In the genomic region with DNA sequence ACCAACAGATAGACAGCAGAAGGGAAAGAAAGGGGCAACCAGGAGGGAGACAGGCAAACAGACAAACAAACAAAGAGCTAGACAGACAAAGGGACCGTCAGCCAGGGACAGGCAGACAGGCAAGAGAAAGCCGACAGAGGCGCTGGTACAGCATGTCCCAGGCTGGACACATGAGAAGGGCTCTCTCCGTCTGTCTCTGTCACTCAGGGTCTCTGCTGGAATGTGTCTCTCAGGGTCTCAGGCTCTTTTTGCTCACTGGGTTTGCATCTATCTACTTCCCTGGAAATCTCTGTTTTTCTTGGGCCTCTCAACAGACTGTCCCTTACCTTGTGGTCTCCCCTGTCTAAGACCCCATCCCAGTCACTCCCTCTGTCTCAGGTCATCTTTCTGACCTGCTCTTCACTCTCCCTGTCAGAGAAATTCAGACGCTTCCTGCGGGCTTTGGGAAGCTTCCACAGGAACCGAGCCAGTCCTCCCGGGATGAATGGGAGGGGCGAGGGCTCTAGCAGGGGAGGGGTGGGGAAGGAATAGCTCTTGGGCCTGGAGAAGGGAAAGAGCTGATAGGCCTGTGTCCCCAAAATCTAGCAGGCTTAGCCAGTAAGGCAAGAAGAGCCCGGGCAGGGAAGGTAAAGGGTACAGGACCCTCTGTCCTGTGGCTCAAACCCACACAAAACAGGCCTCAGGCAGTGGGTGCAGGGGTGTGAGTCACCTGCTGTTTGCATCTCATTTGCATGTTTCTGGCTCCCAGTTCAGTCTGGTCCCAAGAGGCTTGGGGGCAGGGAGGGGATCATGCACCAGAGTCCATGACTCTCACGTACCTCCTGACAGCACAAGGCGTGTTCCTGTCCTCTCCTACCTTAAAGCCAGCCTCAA, we compare ENCODE assay signal across 12 cellular contexts. TPM values are rescaled to one million over a fixed set of nuclear protein-coding genes. Genes with fewer than 3 reads are reported as not detected.
DNase-seq lines count a peak whose midpoint lies in the region; ATAC-seq and TF ChIP-seq lines count a peak whose summit lies in the region.
"Had no signal": no experiment of that assay in that cellular context is flagged by ENCODE, and none has a peak within 500 bp of the region (broad histone marks: within the 10 kb centered on the region; RNA-seq: fewer than 3 reads in every experiment).

No MANE protein-coding gene starts in this region.

- H3K27me3 ChIP-seq in Caco-2 (replicated peaks; ENCODE audit: control insufficient read depth, insufficient read depth, low read length): no peaks in the 10 kb centered on the region

- CTCF ChIA-PET in Caco-2 (lab: Charles Lee): interaction anchor here (1.0 to 1.1 kb wide), 2 partner anchors 165 to 166 kb away, joined by 5 read pairs; no protein-coding TSS in a partner anchor

- DNase-seq in Caco-2: no peak
- no peak for DNase-seq in mesothelial cell of epicardium (ENCODE audit: low spot score in 2 of 2, unreplicated experiment in 2 of 2)
- no peak for DNase-seq in NCI-H82 treated with DMSO at 0.1 percent for 48 hours (lab: John Stamatoyannopoulos, UW; ENCODE audit: unreplicated experiment)
- DNase-seq in activated CD8-positive, alpha-beta memory T cell treated with anti-CD3 and anti-CD28 coated beads for 24 hours: no peak
- DNase-seq in hypothalamus (lab: John Stamatoyannopoulos, UW): no peak
- DNase-seq: activated CD8-positive, alpha-beta T cell treated with anti-CD3 and anti-CD28 coated beads, Interleukin-2, amount 10 ng/mL, durations not matched to agents 7 days and 5 days; CD8-positive, alpha-beta memory T cell; NCI-H2171 treated with DMSO at 0.1 percent for 48 hours had no signal

- intact Hi-C loops in Caco-2 (cut with micrococcal nuclease; ENCODE audit: unreplicated experiment): no loop called here

- no peaks in the 10 kb centered on the region for H3K9me3 Mint-ChIP-seq in Caco-2 (ENCODE audit: unreplicated experiment)
- H3K9me3 Mint-ChIP-seq in mesothelial cell of epicardium: no peaks in the 10 kb centered on the region
- H3K9me3 Mint-ChIP-seq: CD8-positive, alpha-beta memory T cell had no signal

- TF ChIP-seq CTCF in Caco-2 (IDR thresholded peaks at IDR 0.05; ENCODE audit: insufficient read depth in 1 of 2, low read depth in 1 of 2, low read length in 1 of 2, severe bottlenecking in 1 of 2, unreplicated experiment in 1 of 2) (no peak), mesothelial cell of epicardium (IDR thresholded peaks at IDR 0.05; ENCODE audit: unreplicated experiment) (no peak)

- peaks cover 11% of the 10 kb centered on the region for H3K4me1 ChIP-seq in Caco-2
- H3K4me1 ChIP-seq: parathyroid adenoma had no signal

- no peak overlapping the region for H3K4me3 Mint-ChIP-seq in Caco-2 (ENCODE audit: unreplicated experiment)
- peak overlapping the region; percentile 1 for H3K4me3 Mint-ChIP-seq in mesothelial cell of epicardium
- H3K4me3 Mint-ChIP-seq: activated CD8-positive, alpha-beta T cell treated with anti-CD3 and anti-CD28 coated beads, Interleukin-2, amount 10 ng/mL, durations not matched to agents 7 days and 5 days; CD8-positive, alpha-beta memory T cell had no signal

- H3K4me1 Mint-ChIP-seq in Caco-2 (ENCODE audit: low read depth, unreplicated experiment): peaks cover 19% of the 10 kb centered on the region
- peaks cover 59% of the 10 kb centered on the region for H3K4me1 Mint-ChIP-seq in mesothelial cell of epicardium

- peak; percentile 56 for ATAC-seq in HG02885 (IDR thresholded peaks at IDR 0.05; ENCODE audit: poor library complexity, unreplicated experiment)
- peak; percentile 3; the same call in 1 of the 3 replicates for ATAC-seq in SK-N-SH treated with all-trans-retinoic acid at 6 μM for 48 hours
- ATAC-seq in HG03108 (IDR thresholded peaks at IDR 0.05; ENCODE audit: unreplicated experiment): no peak
- ATAC-seq: activated CD8-positive, alpha-beta T cell treated with anti-CD3 and anti-CD28 coated beads, Interleukin-2, amount 10 ng/mL, durations not matched to agents 7 days and 5 days had no signal

- POLR2A ChIA-PET in Caco-2 (lab: Charles Lee): interaction anchor here (0.6 kb wide), 1 partner anchor 403 kb away, joined by 3 read pairs; no protein-coding TSS in a partner anchor

- no peaks in the 10 kb centered on the region for H3K36me3 Mint-ChIP-seq in Caco-2 (ENCODE audit: insufficient read depth, unreplicated experiment)
- H3K36me3 Mint-ChIP-seq in mesothelial cell of epicardium: no peaks in the 10 kb centered on the region
- H3K36me3 Mint-ChIP-seq: CD8-positive, alpha-beta memory T cell had no signal

- BruUV-seq in Caco-2 (replicated peaks; lab: Mats Ljungman, UMichigan): no TSS peak

- no peaks in the 10 kb centered on the region for H3K27me3 Mint-ChIP-seq in Caco-2 (ENCODE audit: insufficient read depth, unreplicated experiment)
- H3K27me3 Mint-ChIP-seq in mesothelial cell of epicardium (ENCODE audit: low read depth): no peaks in the 10 kb centered on the region

- H3K36me3 ChIP-seq in Caco-2 (ENCODE audit: control insufficient read depth, insufficient read depth, low read length): no peaks in the 10 kb centered on the region

- peak overlapping the region; percentile 50 for H3K27ac Mint-ChIP-seq in Caco-2 (ENCODE audit: unreplicated experiment)
- H3K27ac Mint-ChIP-seq in mesothelial cell of epicardium: peak overlapping the region; percentile 96
- H3K27ac Mint-ChIP-seq: activated CD8-positive, alpha-beta T cell treated with anti-CD3 and anti-CD28 coated beads, Interleukin-2, amount 10 ng/mL, durations not matched to agents 7 days and 5 days; CD8-positive, alpha-beta memory T cell had no signal

- no peak overlapping the region for H3K4me3 ChIP-seq in Caco-2 (ENCODE audit: low read depth, low read length)

- no peaks in the 10 kb centered on the region for H3K9me3 ChIP-seq in Caco-2

TF ChIP-seq in SK-N-SH treated with all-trans-retinoic acid at 6 μM for 48 hours, 23 proteins besides CTCF, POLR2A, EP300 and RAD21:
- TF ChIP-seq ZFP30 (CRISPR knock-in tag; IDR thresholded peaks at IDR 0.05) (no peak), ZFP3 (CRISPR knock-in tag; IDR thresholded peaks at IDR 0.05) (no peak)

RNA-seq across cellular contexts. Expression of a gene that starts 8.5 kb away (rescaled TPM):
- total RNA-seq in Caco-2 (2022): 51.8 and 53.2 TPM in 2 replicates
- total RNA-seq in mesothelial cell of epicardium: 39.5 to 47.1 TPM (median 46.1 TPM) in 3 replicates
